In the genomic region with DNA sequence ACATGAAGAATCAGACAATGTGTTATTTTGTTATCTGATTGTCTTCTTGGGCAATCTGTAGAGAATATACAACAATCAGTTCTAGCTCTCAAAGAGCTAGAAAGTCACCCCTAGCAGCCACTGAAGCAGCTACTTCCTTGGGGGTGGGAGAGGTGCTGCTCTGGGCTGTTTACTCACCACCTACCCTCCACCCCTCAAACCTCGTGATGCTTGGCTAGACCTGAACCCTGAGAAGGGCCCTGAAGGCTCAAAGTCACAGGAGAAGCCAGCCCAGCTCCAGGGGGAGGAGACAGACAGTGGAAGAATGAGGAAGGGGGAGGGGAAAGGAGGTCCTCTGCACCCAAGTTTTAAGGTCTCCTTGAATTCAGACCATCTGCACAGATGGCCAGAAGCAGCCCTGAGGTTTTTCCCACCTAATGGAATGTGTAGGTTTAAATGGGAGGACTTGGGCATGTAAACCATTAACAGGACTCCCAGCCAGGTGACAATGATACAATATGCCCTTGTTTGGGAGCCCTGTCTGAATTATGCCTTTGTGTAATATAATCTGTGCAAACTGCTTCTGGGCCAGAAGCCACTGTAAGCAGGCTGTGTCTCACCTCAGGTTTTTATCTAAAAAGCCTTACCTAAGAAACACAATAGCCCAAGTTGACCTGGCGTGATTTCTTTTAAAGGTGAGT, we compare ENCODE assay signal across 1 cellular context.
TF ChIP-seq lines count a peak whose summit lies in the region.

No MANE protein-coding gene starts in this region.

TF ChIP-seq in HepG2, 621 proteins besides CTCF, POLR2A, EP300 and RAD21 (continued from another document and continues in another):
- TF ChIP-seq, protein P1, sequence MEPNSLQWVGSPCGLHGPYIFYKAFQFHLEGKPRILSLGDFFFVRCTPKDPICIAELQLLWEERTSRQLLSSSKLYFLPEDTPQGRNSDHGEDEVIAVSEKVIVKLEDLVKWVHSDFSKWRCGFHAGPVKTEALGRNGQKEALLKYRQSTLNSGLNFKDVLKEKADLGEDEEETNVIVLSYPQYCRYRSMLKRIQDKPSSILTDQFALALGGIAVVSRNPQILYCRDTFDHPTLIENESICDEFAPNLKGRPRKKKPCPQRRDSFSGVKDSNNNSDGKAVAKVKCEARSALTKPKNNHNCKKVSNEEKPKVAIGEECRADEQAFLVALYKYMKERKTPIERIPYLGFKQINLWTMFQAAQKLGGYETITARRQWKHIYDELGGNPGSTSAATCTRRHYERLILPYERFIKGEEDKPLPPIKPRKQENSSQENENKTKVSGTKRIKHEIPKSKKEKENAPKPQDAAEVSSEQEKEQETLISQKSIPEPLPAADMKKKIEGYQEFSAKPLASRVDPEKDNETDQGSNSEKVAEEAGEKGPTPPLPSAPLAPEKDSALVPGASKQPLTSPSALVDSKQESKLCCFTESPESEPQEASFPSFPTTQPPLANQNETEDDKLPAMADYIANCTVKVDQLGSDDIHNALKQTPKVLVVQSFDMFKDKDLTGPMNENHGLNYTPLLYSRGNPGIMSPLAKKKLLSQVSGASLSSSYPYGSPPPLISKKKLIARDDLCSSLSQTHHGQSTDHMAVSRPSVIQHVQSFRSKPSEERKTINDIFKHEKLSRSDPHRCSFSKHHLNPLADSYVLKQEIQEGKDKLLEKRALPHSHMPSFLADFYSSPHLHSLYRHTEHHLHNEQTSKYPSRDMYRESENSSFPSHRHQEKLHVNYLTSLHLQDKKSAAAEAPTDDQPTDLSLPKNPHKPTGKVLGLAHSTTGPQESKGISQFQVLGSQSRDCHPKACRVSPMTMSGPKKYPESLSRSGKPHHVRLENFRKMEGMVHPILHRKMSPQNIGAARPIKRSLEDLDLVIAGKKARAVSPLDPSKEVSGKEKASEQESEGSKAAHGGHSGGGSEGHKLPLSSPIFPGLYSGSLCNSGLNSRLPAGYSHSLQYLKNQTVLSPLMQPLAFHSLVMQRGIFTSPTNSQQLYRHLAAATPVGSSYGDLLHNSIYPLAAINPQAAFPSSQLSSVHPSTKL (CRISPR knock-in tag; IDR thresholded peaks at IDR 0.05), result no peak; the same call in 1 of the 2 replicates
- TF ChIP-seq ZNF317 (CRISPR knock-in tag; IDR thresholded peaks at IDR 0.05) (no peak), PPARG (CRISPR knock-in tag; conservative IDR thresholded peaks at IDR 0.05) (no peak), ZFP1 (CRISPR knock-in tag; IDR thresholded peaks at IDR 0.05) (no peak), NCOA2 (CRISPR knock-in tag; IDR thresholded peaks at IDR 0.05) (peak; percentile 24; the same call in 1 of the 2 replicates), HDAC1 (CRISPR knock-in tag; IDR thresholded peaks at IDR 0.05) (0 out of 2 replicates have a peak, but pooled peaks have one; percentile 18), POLR2AphosphoS5 (IDR thresholded peaks at IDR 0.05; ENCODE audit: low read depth, low read length) (no peak), REPIN1 (CRISPR knock-in tag; IDR thresholded peaks at IDR 0.05; ENCODE audit: borderline replicate concordance, low read depth) (no peak), ZMYM4 (CRISPR knock-in tag; IDR thresholded peaks at IDR 0.05) (peak; percentile 37; the same call in 1 of the 2 replicates), CEBPG (CRISPR knock-in tag; IDR thresholded peaks at IDR 0.05) (0 out of 2 replicates have a peak, but pooled peaks have one; percentile 3), SALL1 (CRISPR knock-in tag; IDR thresholded peaks at IDR 0.05) (peak; percentile 43; the same call in 1 of the 2 replicates), ZNF292 (CRISPR knock-in tag; IDR thresholded peaks at IDR 0.05; ENCODE audit: borderline replicate concordance, low read depth) (peak; percentile 24; the same call in 1 of the 2 replicates), ZBTB7B (CRISPR knock-in tag; IDR thresholded peaks at IDR 0.05) (0 out of 2 replicates have a peak, but pooled peaks have one; percentile 6), RFX3 (CRISPR knock-in tag; IDR thresholded peaks at IDR 0.05) (no peak), KDM4B (CRISPR knock-in tag; IDR thresholded peaks at IDR 0.05) (no peak), U2AF1 (optimal IDR thresholded peaks at IDR 0.05; ENCODE audit: low read depth, low read length) (no peak), MZF1 (CRISPR knock-in tag; IDR thresholded peaks at IDR 0.05; ENCODE audit: borderline replicate concordance) (no peak), SP5 (CRISPR knock-in tag; IDR thresholded peaks at IDR 0.05; ENCODE audit: borderline replicate concordance, low read depth) (peak; percentile 50; the same call in 1 of the 2 replicates), ZKSCAN5 (CRISPR knock-in tag; IDR thresholded peaks at IDR 0.05) (no peak), MAFK (conservative IDR thresholded peaks at IDR 0.05 in 1 of 2, IDR thresholded peaks at IDR 0.05 in 1 of 2; ENCODE audit: low read length in 2 of 2) (no peak), SOX13 (IDR thresholded peaks at IDR 0.05) (no peak), SOX13 (CRISPR knock-in tag; conservative IDR thresholded peaks at IDR 0.05 in 1 of 2, IDR thresholded peaks at IDR 0.05 in 1 of 2) (peak in 1 of 2 experiments; percentile 85; a peak in 2 of 4 replicates), NR2F2 (IDR thresholded peaks at IDR 0.05; ENCODE audit: borderline replicate concordance, low read depth) (no peak), NFYB (CRISPR knock-in tag; IDR thresholded peaks at IDR 0.05) (no peak), SIX4 (CRISPR knock-in tag; IDR thresholded peaks at IDR 0.05) (0 out of 2 replicates have a peak, but pooled peaks have one; percentile 20), ZNF629 (CRISPR knock-in tag; conservative IDR thresholded peaks at IDR 0.05) (no peak), NONO (IDR thresholded peaks at IDR 0.05) (no peak), NONO (CRISPR knock-in tag; conservative IDR thresholded peaks at IDR 0.05) (0 out of 2 replicates have a peak, but pooled peaks have one; percentile 6), ZMYM2 (CRISPR knock-in tag; IDR thresholded peaks at IDR 0.05) (no peak), ZFP82 (CRISPR knock-in tag; IDR thresholded peaks at IDR 0.05; ENCODE audit: borderline replicate concordance) (no peak), ZNF30 (CRISPR knock-in tag; IDR thresholded peaks at IDR 0.05) (no peak), SOX6 (IDR thresholded peaks at IDR 0.05) (no peak), SOX6 (CRISPR knock-in tag; IDR thresholded peaks at IDR 0.05) (peak; percentile 65), GZF1 (CRISPR knock-in tag; IDR thresholded peaks at IDR 0.05) (no peak)
- TF ChIP-seq, protein P2, sequence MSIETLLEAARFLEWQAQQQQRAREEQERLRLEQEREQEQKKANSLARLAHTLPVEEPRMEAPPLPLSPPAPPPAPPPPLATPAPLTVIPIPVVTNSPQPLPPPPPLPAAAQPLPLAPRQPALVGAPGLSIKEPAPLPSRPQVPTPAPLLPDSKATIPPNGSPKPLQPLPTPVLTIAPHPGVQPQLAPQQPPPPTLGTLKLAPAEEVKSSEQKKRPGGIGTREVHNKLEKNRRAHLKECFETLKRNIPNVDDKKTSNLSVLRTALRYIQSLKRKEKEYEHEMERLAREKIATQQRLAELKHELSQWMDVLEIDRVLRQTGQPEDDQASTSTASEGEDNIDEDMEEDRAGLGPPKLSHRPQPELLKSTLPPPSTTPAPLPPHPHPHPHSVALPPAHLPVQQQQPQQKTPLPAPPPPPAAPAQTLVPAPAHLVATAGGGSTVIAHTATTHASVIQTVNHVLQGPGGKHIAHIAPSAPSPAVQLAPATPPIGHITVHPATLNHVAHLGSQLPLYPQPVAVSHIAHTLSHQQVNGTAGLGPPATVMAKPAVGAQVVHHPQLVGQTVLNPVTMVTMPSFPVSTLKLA (IDR thresholded peaks at IDR 0.05), result no peak
- TF ChIP-seq, protein P3, sequence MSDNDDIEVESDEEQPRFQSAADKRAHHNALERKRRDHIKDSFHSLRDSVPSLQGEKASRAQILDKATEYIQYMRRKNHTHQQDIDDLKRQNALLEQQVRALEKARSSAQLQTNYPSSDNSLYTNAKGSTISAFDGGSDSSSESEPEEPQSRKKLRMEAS (IDR thresholded peaks at IDR 0.05), result 0 out of 2 replicates have a peak, but pooled peaks have one; percentile 19
- TF ChIP-seq, protein P4, sequence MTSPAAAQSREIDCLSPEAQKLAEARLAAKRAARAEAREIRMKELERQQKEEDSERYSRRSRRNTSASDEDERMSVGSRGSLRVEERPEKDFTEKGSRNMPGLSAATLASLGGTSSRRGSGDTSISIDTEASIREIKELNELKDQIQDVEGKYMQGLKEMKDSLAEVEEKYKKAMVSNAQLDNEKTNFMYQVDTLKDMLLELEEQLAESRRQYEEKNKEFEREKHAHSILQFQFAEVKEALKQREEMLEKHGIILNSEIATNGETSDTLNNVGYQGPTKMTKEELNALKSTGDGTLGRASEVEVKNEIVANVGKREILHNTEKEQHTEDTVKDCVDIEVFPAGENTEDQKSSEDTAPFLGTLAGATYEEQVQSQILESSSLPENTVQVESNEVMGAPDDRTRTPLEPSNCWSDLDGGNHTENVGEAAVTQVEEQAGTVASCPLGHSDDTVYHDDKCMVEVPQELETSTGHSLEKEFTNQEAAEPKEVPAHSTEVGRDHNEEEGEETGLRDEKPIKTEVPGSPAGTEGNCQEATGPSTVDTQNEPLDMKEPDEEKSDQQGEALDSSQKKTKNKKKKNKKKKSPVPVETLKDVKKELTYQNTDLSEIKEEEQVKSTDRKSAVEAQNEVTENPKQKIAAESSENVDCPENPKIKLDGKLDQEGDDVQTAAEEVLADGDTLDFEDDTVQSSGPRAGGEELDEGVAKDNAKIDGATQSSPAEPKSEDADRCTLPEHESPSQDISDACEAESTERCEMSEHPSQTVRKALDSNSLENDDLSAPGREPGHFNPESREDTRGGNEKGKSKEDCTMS (CRISPR knock-in tag; conservative IDR thresholded peaks at IDR 0.05), result no peak
- TF ChIP-seq, protein P5, sequence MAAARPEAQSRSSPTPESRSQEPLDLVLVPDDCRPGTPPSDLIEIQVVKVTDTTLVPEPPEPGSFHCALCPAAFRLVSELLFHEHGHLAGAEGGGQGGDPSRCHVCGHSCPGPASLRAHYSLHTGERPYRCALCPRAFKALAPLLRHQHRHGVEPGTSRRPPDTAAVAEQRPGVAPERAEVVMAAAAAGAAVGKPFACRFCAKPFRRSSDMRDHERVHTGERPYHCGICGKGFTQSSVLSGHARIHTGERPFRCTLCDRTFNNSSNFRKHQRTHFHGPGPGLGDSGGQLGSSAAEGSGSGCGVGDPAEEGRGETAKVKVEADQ (CRISPR knock-in tag; IDR thresholded peaks at IDR 0.05; ENCODE audit: borderline replicate concordance), result peak; percentile 72; the same call in 1 of the 2 replicates
- TF ChIP-seq, protein P6, sequence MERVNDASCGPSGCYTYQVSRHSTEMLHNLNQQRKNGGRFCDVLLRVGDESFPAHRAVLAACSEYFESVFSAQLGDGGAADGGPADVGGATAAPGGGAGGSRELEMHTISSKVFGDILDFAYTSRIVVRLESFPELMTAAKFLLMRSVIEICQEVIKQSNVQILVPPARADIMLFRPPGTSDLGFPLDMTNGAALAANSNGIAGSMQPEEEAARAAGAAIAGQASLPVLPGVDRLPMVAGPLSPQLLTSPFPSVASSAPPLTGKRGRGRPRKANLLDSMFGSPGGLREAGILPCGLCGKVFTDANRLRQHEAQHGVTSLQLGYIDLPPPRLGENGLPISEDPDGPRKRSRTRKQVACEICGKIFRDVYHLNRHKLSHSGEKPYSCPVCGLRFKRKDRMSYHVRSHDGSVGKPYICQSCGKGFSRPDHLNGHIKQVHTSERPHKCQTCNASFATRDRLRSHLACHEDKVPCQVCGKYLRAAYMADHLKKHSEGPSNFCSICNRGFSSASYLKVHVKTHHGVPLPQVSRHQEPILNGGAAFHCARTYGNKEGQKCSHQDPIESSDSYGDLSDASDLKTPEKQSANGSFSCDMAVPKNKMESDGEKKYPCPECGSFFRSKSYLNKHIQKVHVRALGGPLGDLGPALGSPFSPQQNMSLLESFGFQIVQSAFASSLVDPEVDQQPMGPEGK (CRISPR knock-in tag; IDR thresholded peaks at IDR 0.05), result 0 out of 2 replicates have a peak, but pooled peaks have one; percentile 20
- TF ChIP-seq, protein P7, sequence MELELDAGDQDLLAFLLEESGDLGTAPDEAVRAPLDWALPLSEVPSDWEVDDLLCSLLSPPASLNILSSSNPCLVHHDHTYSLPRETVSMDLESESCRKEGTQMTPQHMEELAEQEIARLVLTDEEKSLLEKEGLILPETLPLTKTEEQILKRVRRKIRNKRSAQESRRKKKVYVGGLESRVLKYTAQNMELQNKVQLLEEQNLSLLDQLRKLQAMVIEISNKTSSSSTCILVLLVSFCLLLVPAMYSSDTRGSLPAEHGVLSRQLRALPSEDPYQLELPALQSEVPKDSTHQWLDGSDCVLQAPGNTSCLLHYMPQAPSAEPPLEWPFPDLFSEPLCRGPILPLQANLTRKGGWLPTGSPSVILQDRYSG (CRISPR knock-in tag; IDR thresholded peaks at IDR 0.05), result no peak
- TF ChIP-seq, protein P8, sequence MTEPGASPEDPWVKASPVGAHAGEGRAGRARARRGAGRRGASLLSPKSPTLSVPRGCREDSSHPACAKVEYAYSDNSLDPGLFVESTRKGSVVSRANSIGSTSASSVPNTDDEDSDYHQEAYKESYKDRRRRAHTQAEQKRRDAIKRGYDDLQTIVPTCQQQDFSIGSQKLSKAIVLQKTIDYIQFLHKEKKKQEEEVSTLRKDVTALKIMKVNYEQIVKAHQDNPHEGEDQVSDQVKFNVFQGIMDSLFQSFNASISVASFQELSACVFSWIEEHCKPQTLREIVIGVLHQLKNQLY (CRISPR knock-in tag; IDR thresholded peaks at IDR 0.05), result peak; percentile 14; the same call in 1 of the 2 replicates
- TF ChIP-seq, protein P9, sequence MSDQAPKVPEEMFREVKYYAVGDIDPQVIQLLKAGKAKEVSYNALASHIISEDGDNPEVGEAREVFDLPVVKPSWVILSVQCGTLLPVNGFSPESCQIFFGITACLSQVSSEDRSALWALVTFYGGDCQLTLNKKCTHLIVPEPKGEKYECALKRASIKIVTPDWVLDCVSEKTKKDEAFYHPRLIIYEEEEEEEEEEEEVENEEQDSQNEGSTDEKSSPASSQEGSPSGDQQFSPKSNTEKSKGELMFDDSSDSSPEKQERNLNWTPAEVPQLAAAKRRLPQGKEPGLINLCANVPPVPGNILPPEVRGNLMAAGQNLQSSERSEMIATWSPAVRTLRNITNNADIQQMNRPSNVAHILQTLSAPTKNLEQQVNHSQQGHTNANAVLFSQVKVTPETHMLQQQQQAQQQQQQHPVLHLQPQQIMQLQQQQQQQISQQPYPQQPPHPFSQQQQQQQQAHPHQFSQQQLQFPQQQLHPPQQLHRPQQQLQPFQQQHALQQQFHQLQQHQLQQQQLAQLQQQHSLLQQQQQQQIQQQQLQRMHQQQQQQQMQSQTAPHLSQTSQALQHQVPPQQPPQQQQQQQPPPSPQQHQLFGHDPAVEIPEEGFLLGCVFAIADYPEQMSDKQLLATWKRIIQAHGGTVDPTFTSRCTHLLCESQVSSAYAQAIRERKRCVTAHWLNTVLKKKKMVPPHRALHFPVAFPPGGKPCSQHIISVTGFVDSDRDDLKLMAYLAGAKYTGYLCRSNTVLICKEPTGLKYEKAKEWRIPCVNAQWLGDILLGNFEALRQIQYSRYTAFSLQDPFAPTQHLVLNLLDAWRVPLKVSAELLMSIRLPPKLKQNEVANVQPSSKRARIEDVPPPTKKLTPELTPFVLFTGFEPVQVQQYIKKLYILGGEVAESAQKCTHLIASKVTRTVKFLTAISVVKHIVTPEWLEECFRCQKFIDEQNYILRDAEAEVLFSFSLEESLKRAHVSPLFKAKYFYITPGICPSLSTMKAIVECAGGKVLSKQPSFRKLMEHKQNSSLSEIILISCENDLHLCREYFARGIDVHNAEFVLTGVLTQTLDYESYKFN (CRISPR knock-in tag; conservative IDR thresholded peaks at IDR 0.05), result peak; percentile 34; the same call in 1 of the 2 replicates
- TF ChIP-seq, protein P10, sequence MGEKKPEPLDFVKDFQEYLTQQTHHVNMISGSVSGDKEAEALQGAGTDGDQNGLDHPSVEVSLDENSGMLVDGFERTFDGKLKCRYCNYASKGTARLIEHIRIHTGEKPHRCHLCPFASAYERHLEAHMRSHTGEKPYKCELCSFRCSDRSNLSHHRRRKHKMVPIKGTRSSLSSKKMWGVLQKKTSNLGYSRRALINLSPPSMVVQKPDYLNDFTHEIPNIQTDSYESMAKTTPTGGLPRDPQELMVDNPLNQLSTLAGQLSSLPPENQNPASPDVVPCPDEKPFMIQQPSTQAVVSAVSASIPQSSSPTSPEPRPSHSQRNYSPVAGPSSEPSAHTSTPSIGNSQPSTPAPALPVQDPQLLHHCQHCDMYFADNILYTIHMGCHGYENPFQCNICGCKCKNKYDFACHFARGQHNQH (CRISPR knock-in tag; IDR thresholded peaks at IDR 0.05), result 0 out of 2 replicates have a peak, but pooled peaks have one; percentile 10
